20 cellular contexts compared by ENCODE assay signal in genomic region chr2:173145454-173145853, GRCh38.
"Had no signal": no experiment of that assay in that cellular context is flagged by ENCODE, and none has a peak within 500 bp of the region (broad histone marks: within the 10 kb centered on the region; RNA-seq: fewer than 3 reads in every experiment).

No MANE protein-coding gene starts in this region.

- H3K4me3 ChIP-seq: dorsolateral prefrontal cortex, esophagus muscularis mucosa, left ventricle myocardium inferior, mucosa of descending colon, right atrium auricular region, SJSA1, smooth muscle cell, testis, upper lobe of left lung had no signal

- H3K27ac ChIP-seq: dorsolateral prefrontal cortex, esophagus muscularis mucosa, left ventricle myocardium inferior, right atrium auricular region, SJSA1, testis, upper lobe of left lung had no signal

- H3K27me3 ChIP-seq: dorsolateral prefrontal cortex, esophagus muscularis mucosa, right atrium auricular region, SJSA1, testis, upper lobe of left lung had no signal

- DNase-seq: activated B cell treated with CpG ODN at 0.5 μM for 24 hours; activated naive CD8-positive, alpha-beta T cell treated with anti-CD3 and anti-CD28 coated beads, Interleukin-2, amount 10 ng/mL, durations not matched to agents 7 days and 5 days; dorsolateral prefrontal cortex; glutamatergic neuron; hypothalamus; left ventricle myocardium inferior; mucosa of descending colon; naive thymus-derived CD8-positive, alpha-beta T cell; posterior cingulate gyrus; stimulated activated CD4-positive, alpha-beta T cell treated with anti-CD3 and anti-CD28 coated beads, Interleukin-4, amount 100 ng/mL, for 4 hours; stimulated activated CD8-positive, alpha-beta memory T cell treated with anti-CD3 and anti-CD28 coated beads, Interleukin-4, amount 100 ng/mL, for 48 hours; testis; upper lobe of left lung had no signal

- H3K36me3 ChIP-seq: left ventricle myocardium inferior, right atrium auricular region, upper lobe of left lung had no signal

- H3K4me1 ChIP-seq: testis had no signal

- H3K27me3 Mint-ChIP-seq: activated B cell treated with CpG ODN at 0.5 μM for 24 hours; activated naive CD8-positive, alpha-beta T cell treated with anti-CD3 and anti-CD28 coated beads, Interleukin-2, amount 10 ng/mL, durations not matched to agents 7 days and 5 days; memory B cell had no signal

- H3K27ac Mint-ChIP-seq: activated B cell treated with CpG ODN at 0.5 μM for 24 hours; activated naive CD8-positive, alpha-beta T cell treated with anti-CD3 and anti-CD28 coated beads, Interleukin-2, amount 10 ng/mL, durations not matched to agents 7 days and 5 days; memory B cell; naive thymus-derived CD8-positive, alpha-beta T cell; stimulated activated naive CD8-positive, alpha-beta T cell treated with anti-CD3 and anti-CD28 coated beads, Interleukin-15, Interleukin-2, amounts not matched to agents 100 ng/mL and 50 ng/mL, for 24 hours; T-helper 2 cell treated with Interferon-gamma antibody and Interleukin-4, amounts not matched to agents 5 μg/mL and 100 μg/mL, for 36 hours had no signal

- ATAC-seq: mucosa of descending colon; naive thymus-derived CD8-positive, alpha-beta T cell had no signal

- H3K4me3 Mint-ChIP-seq: activated B cell treated with CpG ODN at 0.5 μM for 24 hours; activated naive CD8-positive, alpha-beta T cell treated with anti-CD3 and anti-CD28 coated beads, Interleukin-2, amount 10 ng/mL, durations not matched to agents 7 days and 5 days; memory B cell; naive thymus-derived CD8-positive, alpha-beta T cell; stimulated activated naive CD8-positive, alpha-beta T cell treated with anti-CD3 and anti-CD28 coated beads, Interleukin-15, Interleukin-2, amounts not matched to agents 100 ng/mL and 50 ng/mL, for 24 hours; T-helper 2 cell treated with Interferon-gamma antibody and Interleukin-4, amounts not matched to agents 5 μg/mL and 100 μg/mL, for 36 hours had no signal

- H3K9me3 ChIP-seq: esophagus muscularis mucosa, right atrium auricular region, testis, upper lobe of left lung had no signal

- H3K4me1 Mint-ChIP-seq: activated B cell treated with CpG ODN at 0.5 μM for 24 hours had no signal
